In the genomic region with DNA sequence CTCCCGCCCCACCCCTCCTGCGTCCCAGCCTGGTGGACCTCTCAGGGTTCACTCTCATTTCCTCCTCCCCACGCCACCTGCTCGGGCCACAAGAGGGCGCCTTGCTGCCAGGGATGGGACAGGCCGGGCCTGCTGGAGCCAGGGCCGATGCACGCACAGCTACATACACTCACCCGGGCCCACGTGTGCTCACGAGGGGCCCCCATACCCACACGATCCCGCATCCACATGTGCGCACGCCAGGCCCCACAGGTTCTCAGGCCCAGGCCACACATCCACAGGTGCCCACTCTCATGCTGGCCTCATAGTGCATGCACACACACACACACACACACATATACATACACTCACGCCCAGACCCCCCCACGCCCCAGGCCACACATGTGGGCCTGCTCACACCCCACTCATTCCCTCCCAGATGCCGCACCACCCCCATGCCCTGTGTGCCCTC, we compare ENCODE assay signal across 9 cellular contexts.
DNase-seq lines count a peak whose midpoint lies in the region; ATAC-seq, FAIRE-seq and TF ChIP-seq lines count a peak whose summit lies in the region.
"Had no signal": no experiment of that assay in that cellular context is flagged by ENCODE, and none has a peak within 500 bp of the region (broad histone marks: within the 10 kb centered on the region; RNA-seq: fewer than 3 reads in every experiment).

No MANE protein-coding gene starts in this region.

- intact Hi-C loops in activated T-helper 1 cell treated with anti-CD3 and anti-CD28 coated beads, Interleukin-12 subunit alpha, Interleukin-12 subunit beta, Interleukin-2, Interleukin-4 antibody, amounts not matched to agents 30 ng/mL and 10 ng/mL and 1 ng/mL, durations not matched to agents 14 hours and 24 hours and 36 hours (cut with micrococcal nuclease): loop anchor here (1.0 to 5.0 kb wide), 6 partner anchors 211 to 387 kb away; partner anchors contain the start of gene EEF1AKMT2

- peak; percentile 84 for TF ChIP-seq CTCF in neutrophil (IDR thresholded peaks at IDR 0.05)

- ATAC-seq in GM21390 (IDR thresholded peaks at IDR 0.05; ENCODE audit: unreplicated experiment): peak; percentile 91

- no peak overlapping the region for H3K27ac ChIP-seq in neutrophil

- H3K4me3 Mint-ChIP-seq in activated T-helper 1 cell treated with anti-CD3 and anti-CD28 coated beads, Interleukin-12 subunit alpha, Interleukin-12 subunit beta, Interleukin-2, Interleukin-4 antibody, amounts not matched to agents 30 ng/mL and 10 ng/mL and 1 ng/mL, durations not matched to agents 14 hours and 24 hours and 36 hours: no peak overlapping the region

- H3K27me3 ChIP-seq in neutrophil: no peaks in the 10 kb centered on the region

- peaks cover 16 to 17% of the 10 kb centered on the region in 2 experiments for H3K4me1 ChIP-seq in neutrophil (ENCODE audit: control insufficient read depth in 1 of 2, insufficient read depth in 1 of 2, low read depth in 1 of 2, low read length in 1 of 2)

- H3K9me3 ChIP-seq in neutrophil: no peaks in the 10 kb centered on the region

- H3K4me3 ChIP-seq in neutrophil (ENCODE audit: low read depth in 1 of 2, low read length in 1 of 2): no peak overlapping the region

- no peaks in the 10 kb centered on the region for H3K9me3 Mint-ChIP-seq in activated T-helper 1 cell treated with anti-CD3 and anti-CD28 coated beads, Interleukin-12 subunit alpha, Interleukin-12 subunit beta, Interleukin-2, Interleukin-4 antibody, amounts not matched to agents 30 ng/mL and 10 ng/mL and 1 ng/mL, durations not matched to agents 14 hours and 24 hours and 36 hours

- H3K27me3 Mint-ChIP-seq in activated T-helper 1 cell treated with anti-CD3 and anti-CD28 coated beads, Interleukin-12 subunit alpha, Interleukin-12 subunit beta, Interleukin-2, Interleukin-4 antibody, amounts not matched to agents 30 ng/mL and 10 ng/mL and 1 ng/mL, durations not matched to agents 14 hours and 24 hours and 36 hours (ENCODE audit: insufficient read depth): peaks cover 10% of the 10 kb centered on the region

- H3K36me3 Mint-ChIP-seq in activated T-helper 1 cell treated with anti-CD3 and anti-CD28 coated beads, Interleukin-12 subunit alpha, Interleukin-12 subunit beta, Interleukin-2, Interleukin-4 antibody, amounts not matched to agents 30 ng/mL and 10 ng/mL and 1 ng/mL, durations not matched to agents 14 hours and 24 hours and 36 hours (ENCODE audit: low read depth): no peaks in the 10 kb centered on the region

- H3K4me1 Mint-ChIP-seq in activated T-helper 1 cell treated with anti-CD3 and anti-CD28 coated beads, Interleukin-12 subunit alpha, Interleukin-12 subunit beta, Interleukin-2, Interleukin-4 antibody, amounts not matched to agents 30 ng/mL and 10 ng/mL and 1 ng/mL, durations not matched to agents 14 hours and 24 hours and 36 hours (ENCODE audit: low read depth): peaks cover 5% of the 10 kb centered on the region

- no peak for FAIRE-seq in RCC 7860 (lab: Jason Lieb, UNC)
- FAIRE-seq: islet of Langerhans had no signal

- DNase-seq in DMS53 (lab: John Stamatoyannopoulos, UW): peak; percentile 90
- DNase-seq in HT-29 (ENCODE audit: low spot score): peak; percentile 88
- DNase-seq in RCC 7860 (ENCODE audit: low spot score): peak; percentile 56
- peak; percentile 78 for DNase-seq in activated T-helper 1 cell treated with anti-CD3 and anti-CD28 coated beads, Interleukin-12 subunit alpha, Interleukin-12 subunit beta, Interleukin-2, Interleukin-4 antibody, amounts not matched to agents 30 ng/mL and 10 ng/mL and 1 ng/mL, durations not matched to agents 14 hours and 24 hours and 36 hours (ENCODE audit: low spot score)
- peak; percentile 69 for DNase-seq in fibroblast of peridontal ligament (ENCODE audit: extremely low read depth)
- DNase-seq in stromal cell of bone marrow (ENCODE audit: low read depth): peak; percentile 56

- no peaks in the 10 kb centered on the region for H3K36me3 ChIP-seq in neutrophil

- no peak overlapping the region for H3K27ac Mint-ChIP-seq in activated T-helper 1 cell treated with anti-CD3 and anti-CD28 coated beads, Interleukin-12 subunit alpha, Interleukin-12 subunit beta, Interleukin-2, Interleukin-4 antibody, amounts not matched to agents 30 ng/mL and 10 ng/mL and 1 ng/mL, durations not matched to agents 14 hours and 24 hours and 36 hours
